8 cellular contexts compared by ENCODE assay signal in the genomic region with DNA sequence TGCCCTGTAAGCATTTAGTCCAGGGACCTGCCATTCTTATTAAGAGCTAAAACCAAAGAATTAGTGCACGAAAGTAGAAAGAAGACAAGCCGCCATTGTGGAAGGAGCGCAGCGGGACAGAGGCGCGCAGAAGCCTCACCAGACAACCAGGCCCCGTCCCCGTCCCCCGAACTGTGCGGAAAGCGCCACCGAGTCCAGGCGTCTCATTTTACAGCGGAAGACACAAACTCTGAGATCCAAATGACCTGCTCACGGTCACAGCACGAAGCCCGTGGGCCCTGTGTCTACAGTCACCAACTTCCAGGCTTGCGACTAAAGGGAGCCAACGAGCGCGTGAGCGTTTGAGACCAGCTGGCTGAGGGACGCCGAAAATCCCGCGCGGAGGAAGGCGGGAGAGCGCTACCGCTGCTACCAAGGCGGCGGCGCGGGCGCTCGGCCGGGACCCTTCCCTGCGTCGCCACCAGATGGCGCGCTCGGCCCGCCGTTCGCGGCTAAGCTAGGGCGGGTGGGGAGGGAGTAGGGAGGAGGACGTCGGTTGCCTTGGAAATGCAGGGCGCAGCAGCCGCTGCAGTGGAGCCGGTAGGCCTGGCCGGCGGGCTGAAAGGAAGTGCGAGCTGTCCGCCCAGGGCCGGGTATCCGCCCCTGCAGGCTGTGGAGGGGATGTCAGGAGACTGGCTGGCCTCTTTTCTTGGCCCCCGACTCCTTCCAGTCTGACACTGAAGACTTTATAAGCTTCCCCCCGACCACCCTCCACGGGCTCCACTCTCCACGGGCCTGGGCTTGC. TPM values are rescaled to one million over a fixed set of nuclear protein-coding genes. Genes with fewer than 3 reads are reported as not detected.
A peak's percentile ranks its signal among the peaks of the same experiment; 100 is the strongest.
DNase-seq lines count a peak whose midpoint lies in the region; ATAC-seq and TF ChIP-seq lines count a peak whose summit lies in the region.

No MANE protein-coding gene starts in this region.

- H3K27ac ChIP-seq in A673 (ENCODE audit: low read depth, low read length, poor library complexity, severe bottlenecking) (peak overlapping the region; percentile 70), skeletal muscle tissue (ENCODE audit: low read depth, low read length) (peak overlapping the region; percentile 85)

- intact Hi-C loops in A673 (cut with micrococcal nuclease; ENCODE audit: unreplicated experiment): loop anchor here (2.0 to 10.0 kb wide), 6 partner anchors 260 to 964 kb away; no protein-coding TSS in a partner anchor

- BruUV-seq in A673 (replicated peaks; lab: Mats Ljungman, UMichigan): no TSS peak

- peak; percentile 94 for TF ChIP-seq CTCF in A673 (conservative IDR thresholded peaks at IDR 0.05; ENCODE audit: low read depth, low read length)

- DNase-seq in A673 (ENCODE audit: low spot score): peak; percentile 95
- DNase-seq in NCI-H2107 treated with DMSO at 0.1 percent for 48 hours (lab: John Stamatoyannopoulos, UW; ENCODE audit: unreplicated experiment): peak; percentile 78
- DNase-seq in UCSD-AML1 (lab: John Stamatoyannopoulos, UW; ENCODE audit: unreplicated experiment): peak; percentile 91
- peak; percentile 80 for DNase-seq in brain pericyte (ENCODE audit: low read depth, low spot score)

- H3K36me3 ChIP-seq in A673 (ENCODE audit: insufficient read depth, low read length, poor library complexity, severe bottlenecking) (no peaks in the 10 kb centered on the region), skeletal muscle tissue (ENCODE audit: control insufficient read depth in 3 of 3, insufficient read depth in 3 of 3, low read length in 3 of 3) (no peaks in the 10 kb centered on the region)

- POLR2A ChIA-PET in A673 (lab: Charles Lee; ENCODE audit: low non-redundant PET): no interaction called here

- ATAC-seq in GM18861 (IDR thresholded peaks at IDR 0.05; ENCODE audit: unreplicated experiment) (peak; percentile 100), HG03095 (IDR thresholded peaks at IDR 0.05; ENCODE audit: unreplicated experiment) (peak; percentile 99)

- H3K4me3 ChIP-seq in A673 (ENCODE audit: low read depth, low read length, poor library complexity, severe bottlenecking) (peak overlapping the region; percentile 41), iPS-18c (ENCODE audit: insufficient read depth, low read depth, low read length) (peak overlapping the region; percentile 62), skeletal muscle tissue (ENCODE audit: low read length in 3 of 3) (peak overlapping the region; percentile 74 to 95 (median 87))

- peak overlapping the region; percentile 69 to 94 (median 94) for H3K9ac ChIP-seq in skeletal muscle tissue (ENCODE audit: low read depth in 1 of 3, low read length in 3 of 3)

- H3K4me1 ChIP-seq in A673 (ENCODE audit: insufficient read depth, low read length, poor library complexity, severe bottlenecking): peaks cover 13% of the 10 kb centered on the region
- H3K4me1 ChIP-seq in skeletal muscle tissue (ENCODE audit: control insufficient read depth in 3 of 3, insufficient read depth in 3 of 3, low read length in 3 of 3): peaks cover 3 to 6% (median 5%) of the 10 kb centered on the region in 3 donors

- CTCF ChIA-PET in A673 (lab: Charles Lee): interaction anchor here (0.5 to 1.3 kb wide), 13 partner anchors 101 to 962 kb away, joined by 3 to 7 read pairs (median 4); partner anchors contain the start of gene TMEM126B

- H3K27me3 ChIP-seq in A673 (replicated peaks; ENCODE audit: insufficient read depth, low read depth, low read length, poor library complexity) (no peaks in the 10 kb centered on the region), skeletal muscle tissue (ENCODE audit: control insufficient read depth in 3 of 3, insufficient read depth in 3 of 3, low read length in 3 of 3) (no peaks in the 10 kb centered on the region)

- H3K9me3 ChIP-seq in A673 (ENCODE audit: low read depth, low read length, poor library complexity, severe bottlenecking) (no peaks in the 10 kb centered on the region), iPS-18c (ENCODE audit: control insufficient read depth, insufficient read depth, low read length) (peaks cover 5% of the 10 kb centered on the region), skeletal muscle tissue (ENCODE audit: control insufficient read depth in 3 of 3, low read length in 3 of 3) (no peaks in the 10 kb centered on the region)

RNA-seq across cellular contexts. Expression of gene CCDC83, which starts 0.4 kb away (rescaled TPM):
- not detected in 2 replicates for total RNA-seq in A673 (2021)
- not detected for total RNA-seq in skeletal muscle tissue

RNA-seq across cellular contexts. Expression of gene SYTL2, which starts 43.8 kb away (rescaled TPM):
- total RNA-seq in A673 (2021) (0.59 and 0.77 TPM in 2 replicates), skeletal muscle tissue (51.1 TPM)

Comparison
In these comparisons a context has a peak if more than half of its experiments do, and no peak if none do; other contexts are left out.
1. Peak in every context shown above with its lines: DNase-seq, ATAC-seq, H3K4me3 ChIP-seq and H3K27ac ChIP-seq.
2. RNA of gene SYTL2, which starts 43.8 kb away (total RNA-seq): 51.1 TPM in skeletal muscle tissue (single experiment); 0.59 to 0.77 TPM in A673; every median in the first group is over 10 times any median in the second.